ENCODE assay signal across 38 cellular contexts in genomic region chr9:80518441-80518840, GRCh38.
"Had no signal": no experiment of that assay in that cellular context is flagged by ENCODE, and none has a peak within 500 bp of the region (broad histone marks: within the 10 kb centered on the region; RNA-seq: fewer than 3 reads in every experiment).

No MANE protein-coding gene starts in this region.

- H3K27me3 ChIP-seq: adrenal gland, ascending aorta, body of pancreas, brain microvascular endothelial cell, breast epithelium, cardiac muscle cell had no signal

- FAIRE-seq: astrocyte had no signal

- ATAC-seq: activated naive CD4-positive, alpha-beta T cell treated with anti-CD3 and anti-CD28 coated beads, Interleukin-2, amount 50 U/mL, for 72 hours; activated naive CD8-positive, alpha-beta T cell treated with anti-CD3 and anti-CD28 coated beads, Interleukin-2, amount 50 U/mL, for 24 hours; activated T-cell treated with anti-CD3 and anti-CD28 coated beads, Interleukin-2, amount 50 U/mL, for 4 hours; activated T-cell treated with anti-CD3 and anti-CD28 coated beads, Interleukin-2, amount 50 U/mL, for 72 hours; activated T-helper 17 cell treated with anti-CD3 and anti-CD28 coated beads, Interleukin-2, amount 50 U/mL, for 72 hours; body of pancreas had no signal

- H3K4me1 Mint-ChIP-seq: activated naive CD4-positive, alpha-beta T cell treated with anti-CD3 and anti-CD28 coated beads, Interleukin-2, amount 10 ng/mL, durations not matched to agents 7 days and 5 days; activated naive CD4-positive, alpha-beta T cell treated with anti-CD3 and anti-CD28 coated beads, Interleukin-2, amount 50 U/mL, for 24 hours; activated naive CD8-positive, alpha-beta T cell treated with anti-CD3 and anti-CD28 coated beads for 36 hours; activated naive CD8-positive, alpha-beta T cell treated with anti-CD3 and anti-CD28 coated beads, Interleukin-2, amount 10 ng/mL, durations not matched to agents 7 days and 5 days; activated naive CD8-positive, alpha-beta T cell treated with anti-CD3 and anti-CD28 coated beads, Interleukin-2, amount 50 U/mL, for 24 hours; activated T-helper 17 cell treated with anti-CD3 and anti-CD28 coated beads, Interleukin-2, amount 50 U/mL, for 72 hours; brain; central memory CD8-positive, alpha-beta T cell had no signal

- H3K36me3 Mint-ChIP-seq: activated naive CD4-positive, alpha-beta T cell treated with anti-CD3 and anti-CD28 coated beads, Interleukin-2, amount 10 ng/mL, durations not matched to agents 7 days and 5 days; activated naive CD4-positive, alpha-beta T cell treated with anti-CD3 and anti-CD28 coated beads, Interleukin-2, amount 50 U/mL, for 24 hours; activated naive CD4-positive, alpha-beta T cell treated with anti-CD3 and anti-CD28 coated beads, Interleukin-2, amount 50 U/mL, for 72 hours; activated naive CD8-positive, alpha-beta T cell; activated naive CD8-positive, alpha-beta T cell treated with anti-CD3 and anti-CD28 coated beads for 36 hours; activated naive CD8-positive, alpha-beta T cell treated with anti-CD3 and anti-CD28 coated beads, Interleukin-2, amount 10 ng/mL, durations not matched to agents 7 days and 5 days had no signal

- H3K9me3 ChIP-seq: adrenal gland, ascending aorta, body of pancreas, breast epithelium had no signal

- H3K27me3 Mint-ChIP-seq: activated naive CD4-positive, alpha-beta T cell treated with anti-CD3 and anti-CD28 coated beads, Interleukin-2, amount 10 ng/mL, durations not matched to agents 7 days and 5 days; activated naive CD4-positive, alpha-beta T cell treated with anti-CD3 and anti-CD28 coated beads, Interleukin-2, amount 50 U/mL, for 24 hours; activated naive CD8-positive, alpha-beta T cell; activated naive CD8-positive, alpha-beta T cell treated with anti-CD3 and anti-CD28 coated beads for 36 hours; activated naive CD8-positive, alpha-beta T cell treated with anti-CD3 and anti-CD28 coated beads, Interleukin-2, amount 10 ng/mL, durations not matched to agents 7 days and 5 days; activated naive CD8-positive, alpha-beta T cell treated with anti-CD3 and anti-CD28 coated beads, Interleukin-2, amount 50 U/mL, for 24 hours; activated T-cell treated with anti-CD3 and anti-CD28 coated beads, Interleukin-2, amount 50 U/mL, for 24 hours; activated T-helper 17 cell treated with anti-CD3 and anti-CD28 coated beads, Interleukin-2, amount 50 U/mL, for 72 hours; central memory CD8-positive, alpha-beta T cell had no signal

- H3K36me3 ChIP-seq: adrenal gland, ascending aorta, brain microvascular endothelial cell, breast epithelium, cardiac muscle cell had no signal

- H3K4me3 ChIP-seq: adrenal gland, ascending aorta, body of pancreas, breast epithelium, cardiac muscle cell had no signal

- DNase-seq: activated effector memory CD4-positive, alpha-beta T cell treated with anti-CD3 and anti-CD28 coated beads, Interleukin-2, amount 50 U/mL, for 16 hours; activated effector memory CD4-positive, alpha-beta T cell treated with Interleukin-2 at 50 U/mL for 16 hours; activated gamma-delta T cell; activated gamma-delta T cell treated with Interleukin-2 at 50 U/mL for 16 hours; activated naive CD4-positive, alpha-beta T cell; activated naive CD4-positive, alpha-beta T cell treated with anti-CD3 and anti-CD28 coated beads for 36 hours; activated naive CD4-positive, alpha-beta T cell treated with anti-CD3 and anti-CD28 coated beads, Interleukin-2, amount 10 ng/mL, durations not matched to agents 7 days and 5 days; activated naive CD4-positive, alpha-beta T cell treated with anti-CD3 and anti-CD28 coated beads, Interleukin-2, amount 50 U/mL, for 16 hours; activated naive CD4-positive, alpha-beta T cell treated with Interleukin-2 at 50 U/mL for 16 hours; activated naive CD8-positive, alpha-beta T cell treated with anti-CD3 and anti-CD28 coated beads for 36 hours; activated naive CD8-positive, alpha-beta T cell treated with anti-CD3 and anti-CD28 coated beads, Interleukin-2, amount 10 ng/mL, durations not matched to agents 7 days and 5 days; activated naive CD8-positive, alpha-beta T cell treated with anti-CD3 and anti-CD28 coated beads, Interleukin-2, amount 50 U/mL, for 24 hours; activated T-cell treated with anti-CD3 and anti-CD28 coated beads, Interleukin-2, amount 50 U/mL, for 1 hour; activated T-cell treated with anti-CD3 and anti-CD28 coated beads, Interleukin-2, amount 50 U/mL, for 24 hours; activated T-cell treated with anti-CD3 and anti-CD28 coated beads, Interleukin-2, amount 50 U/mL, for 4 hours; activated T-cell treated with anti-CD3 and anti-CD28 coated beads, Interleukin-2, amount 50 U/mL, for 48 hours; activated T-cell treated with anti-CD3 and anti-CD28 coated beads, Interleukin-2, amount 50 U/mL, for 72 hours; adrenal gland; amniotic stem cell; amygdala; anterior cingulate cortex; body of pancreas; brain microvascular endothelial cell; caudate nucleus; central memory CD4-positive, alpha-beta T cell; cerebellar nuclear complex had no signal

- H3K4me3 Mint-ChIP-seq: activated naive CD4-positive, alpha-beta T cell treated with anti-CD3 and anti-CD28 coated beads for 36 hours; activated naive CD4-positive, alpha-beta T cell treated with anti-CD3 and anti-CD28 coated beads, Interleukin-2, amount 10 ng/mL, durations not matched to agents 7 days and 5 days; activated naive CD4-positive, alpha-beta T cell treated with anti-CD3 and anti-CD28 coated beads, Interleukin-2, amount 50 U/mL, for 24 hours; activated naive CD8-positive, alpha-beta T cell; activated naive CD8-positive, alpha-beta T cell treated with anti-CD3 and anti-CD28 coated beads for 36 hours; activated naive CD8-positive, alpha-beta T cell treated with anti-CD3 and anti-CD28 coated beads, Interleukin-2, amount 10 ng/mL, durations not matched to agents 7 days and 5 days; activated naive CD8-positive, alpha-beta T cell treated with anti-CD3 and anti-CD28 coated beads, Interleukin-2, amount 50 U/mL, for 24 hours; activated T-cell treated with anti-CD3 and anti-CD28 coated beads, Interleukin-2, amount 50 U/mL, for 24 hours; activated T-cell treated with anti-CD3 and anti-CD28 coated beads, Interleukin-2, amount 50 U/mL, for 4 hours; activated T-cell treated with anti-CD3 and anti-CD28 coated beads, Interleukin-2, amount 50 U/mL, for 72 hours; activated T-helper 1 cell treated with anti-CD3 and anti-CD28 coated beads, Interleukin-12 subunit alpha, Interleukin-12 subunit beta, Interleukin-2, Interleukin-4 antibody, amounts not matched to agents 30 ng/mL and 10 ng/mL and 1 ng/mL, durations not matched to agents 14 hours and 24 hours and 36 hours; activated T-helper 17 cell treated with anti-CD3 and anti-CD28 coated beads, Interleukin-2, amount 50 U/mL, for 72 hours; brain; central memory CD8-positive, alpha-beta T cell had no signal

- H3K9me3 Mint-ChIP-seq: activated naive CD4-positive, alpha-beta T cell treated with anti-CD3 and anti-CD28 coated beads, Interleukin-2, amount 50 U/mL, for 24 hours; activated naive CD8-positive, alpha-beta T cell treated with anti-CD3 and anti-CD28 coated beads for 36 hours; activated naive CD8-positive, alpha-beta T cell treated with anti-CD3 and anti-CD28 coated beads, Interleukin-2, amount 10 ng/mL, durations not matched to agents 7 days and 5 days had no signal

- H3K27ac Mint-ChIP-seq: activated naive CD4-positive, alpha-beta T cell treated with anti-CD3 and anti-CD28 coated beads for 36 hours; activated naive CD4-positive, alpha-beta T cell treated with anti-CD3 and anti-CD28 coated beads, Interleukin-2, amount 10 ng/mL, durations not matched to agents 7 days and 5 days; activated naive CD4-positive, alpha-beta T cell treated with anti-CD3 and anti-CD28 coated beads, Interleukin-2, amount 50 U/mL, for 24 hours; activated naive CD4-positive, alpha-beta T cell treated with anti-CD3 and anti-CD28 coated beads, Interleukin-2, amount 50 U/mL, for 72 hours; activated naive CD8-positive, alpha-beta T cell; activated naive CD8-positive, alpha-beta T cell treated with anti-CD3 and anti-CD28 coated beads for 36 hours; activated naive CD8-positive, alpha-beta T cell treated with anti-CD3 and anti-CD28 coated beads, Interleukin-2, amount 10 ng/mL, durations not matched to agents 7 days and 5 days; activated naive CD8-positive, alpha-beta T cell treated with anti-CD3 and anti-CD28 coated beads, Interleukin-2, amount 50 U/mL, for 24 hours; activated T-cell treated with anti-CD3 and anti-CD28 coated beads, Interleukin-2, amount 50 U/mL, for 24 hours; activated T-cell treated with anti-CD3 and anti-CD28 coated beads, Interleukin-2, amount 50 U/mL, for 72 hours; activated T-helper 1 cell treated with anti-CD3 and anti-CD28 coated beads, Interleukin-12 subunit alpha, Interleukin-12 subunit beta, Interleukin-2, Interleukin-4 antibody, amounts not matched to agents 30 ng/mL and 10 ng/mL and 1 ng/mL, durations not matched to agents 14 hours and 24 hours and 36 hours; activated T-helper 17 cell treated with anti-CD3 and anti-CD28 coated beads, Interleukin-2, amount 50 U/mL, for 72 hours; activated T-helper 2 cell treated with anti-CD3 and anti-CD28 coated beads, Interferon-gamma antibody, Interleukin-2, Interleukin-4, amounts not matched to agents 10 μg/mL and 5 μg/mL and 100 μg/mL, durations not matched to agents 14 hours and 24 hours and 36 hours; brain had no signal

- H3K4me1 ChIP-seq: adrenal gland, ascending aorta, body of pancreas, breast epithelium had no signal

- H3K27ac ChIP-seq: adrenal gland, ascending aorta, body of pancreas, brain microvascular endothelial cell, breast epithelium, cardiac muscle cell had no signal
